ENCODE assay signal across 1 cellular context in the genomic region with DNA sequence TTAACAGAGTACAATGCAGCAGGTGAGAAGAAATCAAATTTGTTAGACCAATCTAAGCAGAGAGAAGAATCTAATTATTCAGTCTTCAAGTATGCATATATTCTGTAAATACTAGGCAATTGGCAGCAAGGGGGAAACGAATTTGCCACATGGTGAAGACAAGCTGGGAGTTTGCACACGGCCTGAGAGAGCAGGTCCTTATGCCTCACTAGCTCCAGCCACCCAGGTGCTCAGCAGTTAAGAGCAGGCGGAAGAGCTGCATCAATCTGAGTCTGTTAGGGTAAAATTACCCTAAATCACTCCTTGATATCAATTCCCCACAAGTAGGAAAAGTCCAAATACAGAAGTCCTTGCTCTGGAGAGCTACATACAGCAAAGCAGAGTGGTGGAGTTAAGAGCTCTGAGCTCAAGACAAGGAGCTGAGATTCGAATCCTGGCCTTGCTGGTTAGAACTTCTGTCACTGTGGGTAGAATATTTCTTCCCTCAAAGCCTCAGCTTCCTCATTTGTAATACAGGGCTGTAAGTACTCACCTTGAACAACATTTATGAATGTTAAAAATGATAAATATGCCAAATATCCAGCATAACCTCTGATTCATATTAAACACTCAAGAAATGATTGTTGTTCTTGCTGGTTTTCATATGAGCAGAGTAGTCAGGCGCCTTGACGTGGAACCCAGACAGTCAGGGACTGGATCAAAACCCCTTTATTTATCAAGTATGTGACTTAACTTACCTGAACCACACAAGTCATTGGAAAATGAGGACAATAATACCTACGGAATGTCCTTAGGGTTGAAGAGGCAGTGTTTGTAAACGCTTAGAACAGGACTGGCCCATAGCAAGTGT.
TF ChIP-seq lines count a peak whose summit lies in the region.

No MANE protein-coding gene starts in this region.

TF ChIP-seq in neural cell, 6 proteins besides CTCF, POLR2A, EP300 and RAD21 (continued from another document):
- no peak for TF ChIP-seq POLR2AphosphoS5 (IDR thresholded peaks at IDR 0.05)
